Comparison of ENCODE assay signal across 1 cellular context in the genomic region with DNA sequence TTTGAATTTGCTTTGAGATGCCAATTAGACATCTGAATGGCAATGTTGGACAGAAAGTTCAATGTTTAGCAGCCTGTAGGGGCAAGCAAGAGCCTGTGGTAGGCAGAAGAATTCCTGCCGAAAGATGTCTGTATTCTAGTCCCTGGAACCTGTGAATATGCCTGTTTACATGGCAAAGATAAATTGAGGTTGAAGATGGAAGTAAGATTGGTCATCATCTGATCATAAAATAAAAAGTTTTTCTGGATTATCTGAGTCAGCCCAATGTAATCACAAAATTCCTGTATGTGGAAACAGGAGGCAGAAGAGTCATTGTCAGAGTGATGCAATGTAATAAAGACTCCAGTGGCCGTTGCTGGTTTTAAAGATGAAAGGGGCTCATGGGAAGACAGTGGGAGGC.
TF ChIP-seq lines count a peak whose summit lies in the region.

No MANE protein-coding gene starts in this region.

TF ChIP-seq in A549, 52 proteins besides CTCF, POLR2A, EP300 and RAD21 (continued from another document):
- TF ChIP-seq, protein P1, sequence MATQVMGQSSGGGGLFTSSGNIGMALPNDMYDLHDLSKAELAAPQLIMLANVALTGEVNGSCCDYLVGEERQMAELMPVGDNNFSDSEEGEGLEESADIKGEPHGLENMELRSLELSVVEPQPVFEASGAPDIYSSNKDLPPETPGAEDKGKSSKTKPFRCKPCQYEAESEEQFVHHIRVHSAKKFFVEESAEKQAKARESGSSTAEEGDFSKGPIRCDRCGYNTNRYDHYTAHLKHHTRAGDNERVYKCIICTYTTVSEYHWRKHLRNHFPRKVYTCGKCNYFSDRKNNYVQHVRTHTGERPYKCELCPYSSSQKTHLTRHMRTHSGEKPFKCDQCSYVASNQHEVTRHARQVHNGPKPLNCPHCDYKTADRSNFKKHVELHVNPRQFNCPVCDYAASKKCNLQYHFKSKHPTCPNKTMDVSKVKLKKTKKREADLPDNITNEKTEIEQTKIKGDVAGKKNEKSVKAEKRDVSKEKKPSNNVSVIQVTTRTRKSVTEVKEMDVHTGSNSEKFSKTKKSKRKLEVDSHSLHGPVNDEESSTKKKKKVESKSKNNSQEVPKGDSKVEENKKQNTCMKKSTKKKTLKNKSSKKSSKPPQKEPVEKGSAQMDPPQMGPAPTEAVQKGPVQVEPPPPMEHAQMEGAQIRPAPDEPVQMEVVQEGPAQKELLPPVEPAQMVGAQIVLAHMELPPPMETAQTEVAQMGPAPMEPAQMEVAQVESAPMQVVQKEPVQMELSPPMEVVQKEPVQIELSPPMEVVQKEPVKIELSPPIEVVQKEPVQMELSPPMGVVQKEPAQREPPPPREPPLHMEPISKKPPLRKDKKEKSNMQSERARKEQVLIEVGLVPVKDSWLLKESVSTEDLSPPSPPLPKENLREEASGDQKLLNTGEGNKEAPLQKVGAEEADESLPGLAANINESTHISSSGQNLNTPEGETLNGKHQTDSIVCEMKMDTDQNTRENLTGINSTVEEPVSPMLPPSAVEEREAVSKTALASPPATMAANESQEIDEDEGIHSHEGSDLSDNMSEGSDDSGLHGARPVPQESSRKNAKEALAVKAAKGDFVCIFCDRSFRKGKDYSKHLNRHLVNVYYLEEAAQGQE (IDR thresholded peaks at IDR 0.05): no peak
- TF ChIP-seq CEBPB (IDR thresholded peaks at IDR 0.05) (peak; percentile 24 to 70; a peak in 2 of 4 replicates), HOXB13 (CRISPR knock-in tag; IDR thresholded peaks at IDR 0.05; ENCODE audit: low read depth) (no peak)
TF ChIP-seq in A549: peak in this region for 2.
